15 cellular contexts compared by ENCODE assay signal in genomic region chr16:65305588-65305987, GRCh38.
"Had no signal": no experiment of that assay in that cellular context is flagged by ENCODE, and none has a peak within 500 bp of the region (broad histone marks: within the 10 kb centered on the region; RNA-seq: fewer than 3 reads in every experiment).

No MANE protein-coding gene starts in this region.

- DNase-seq: activated CD4-positive, alpha-beta memory T cell treated with anti-CD3 and anti-CD28 coated beads for 36 hours; activated CD4-positive, alpha-beta T cell treated with anti-CD3 and anti-CD28 coated beads for 36 hours; activated gamma-delta T cell treated with Interleukin-2 at 50 U/mL for 16 hours; activated T-cell treated with anti-CD3 and anti-CD28 coated beads for 4 hours; effector CD8-positive, alpha-beta T cell; immature natural killer cell; kidney glomerular epithelial cell; left ventricle myocardium superior; naive B cell; spleen; stimulated activated naive B cell treated with anti-CD40 and anti-IgM and Interleukin-4, amounts not matched to agents 10 μg/mL and 1 μg/mL and 100 μg/mL, for 72 hours; upper lobe of right lung had no signal

- ATAC-seq: activated CD4-positive, alpha-beta T cell treated with anti-CD3 and anti-CD28 coated beads for 36 hours; activated naive CD4-positive, alpha-beta T cell treated with anti-CD3 and anti-CD28 coated beads, Interleukin-2, amount 50 U/mL, for 72 hours; esophagus mucosa; left ventricle myocardium superior; sciatic nerve; stimulated activated naive B cell treated with anti-CD40 and anti-IgM and Interleukin-4, amounts not matched to agents 10 μg/mL and 1 μg/mL and 100 μg/mL, for 72 hours; upper lobe of right lung had no signal

- H3K4me3 ChIP-seq: spleen, upper lobe of right lung had no signal
